In the genomic region with DNA sequence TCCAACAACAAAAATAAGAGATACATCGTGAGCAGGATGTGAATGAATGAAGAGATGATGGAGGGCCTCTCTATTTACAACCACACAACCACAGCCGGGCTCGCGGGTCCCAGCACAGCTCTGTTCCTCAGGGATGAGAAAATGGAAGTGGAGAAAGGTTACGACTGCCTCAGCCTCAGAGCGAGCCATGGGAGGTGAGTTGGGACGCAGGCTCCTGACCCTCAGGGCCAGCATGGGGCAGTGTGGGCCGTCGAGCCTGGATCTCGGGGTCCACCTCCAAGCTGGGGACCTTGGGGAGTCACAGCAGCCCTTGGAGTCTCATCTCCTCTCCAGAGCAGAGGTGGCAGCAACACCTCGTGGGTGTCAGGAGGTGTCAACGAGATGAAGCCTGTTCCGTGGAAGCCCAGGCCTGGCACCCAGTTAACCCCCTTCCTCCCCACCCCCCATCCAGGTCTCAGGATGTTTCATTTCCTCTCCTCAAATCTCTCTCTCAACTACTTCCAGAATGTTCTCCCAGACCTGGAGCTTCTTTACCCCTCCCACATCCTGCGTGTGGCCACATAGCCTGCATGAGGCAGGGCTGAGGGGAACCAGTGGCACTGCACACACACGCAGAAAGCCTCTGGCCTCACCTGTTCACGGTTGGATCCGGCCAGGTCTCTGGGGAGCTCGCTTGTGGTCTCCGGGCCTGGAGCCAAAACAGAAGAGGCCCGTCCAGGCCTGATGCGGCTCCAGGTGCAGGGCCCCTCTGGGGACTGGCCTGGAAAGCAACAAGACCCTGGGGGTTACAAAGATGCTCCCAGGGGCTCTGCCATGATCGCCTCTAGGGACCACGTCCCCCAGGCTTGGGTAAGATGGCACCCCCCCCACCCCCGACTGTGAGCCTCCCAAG, we compare ENCODE assay signal across 25 cellular contexts. TPM values are rescaled to one million over a fixed set of nuclear protein-coding genes. Genes with fewer than 3 reads are reported as not detected.
A peak's percentile ranks its signal among the peaks of the same experiment; 100 is the strongest.
DNase-seq lines count a peak whose midpoint lies in the region; ATAC-seq and TF ChIP-seq lines count a peak whose summit lies in the region.
"Had no signal": no experiment of that assay in that cellular context is flagged by ENCODE, and none has a peak within 500 bp of the region (broad histone marks: within the 10 kb centered on the region; RNA-seq: fewer than 3 reads in every experiment).

No MANE protein-coding gene starts in this region.

- no peak for TF ChIP-seq EP300 in gastroesophageal sphincter (IDR thresholded peaks at IDR 0.05)

- H3K4me3 ChIP-seq in BLaER1 (no peak overlapping the region), GM12865 (ENCODE audit: low read depth, low read length) (no peak overlapping the region), endodermal cell (ENCODE audit: low read length) (no peak overlapping the region), gastroesophageal sphincter (no peak overlapping the region), right lobe of liver (no peak overlapping the region)
- H3K4me3 ChIP-seq: ascending aorta, esophagus muscularis mucosa, gastrocnemius medialis had no signal

- 83 to 92% methylated on average over 8 to 23 of the region's 24 CpGs for WGBS in endodermal cell (ENCODE audit: insufficient coverage in 1 of 2, insufficient read length in 1 of 2), 2 experiments
- 62 to 70% methylated on average over 4 to 6 of the region's 24 CpGs for WGBS in gastroesophageal sphincter (ENCODE audit: low coverage in 1 of 2), 2 donors
- 63% methylated on average over 9 of the region's 24 CpGs for WGBS in right lobe of liver (ENCODE audit: insufficient coverage, low coverage, low lambda C conversion rate, missing lambda C conversion rate)

- no peaks in the 10 kb centered on the region for H3K4me1 Mint-ChIP-seq in endodermal cell
- no peaks in the 10 kb centered on the region for H3K4me1 Mint-ChIP-seq in MCF 10A (ENCODE audit: insufficient read depth, unreplicated experiment)
- H3K4me1 Mint-ChIP-seq: activated naive CD4-positive, alpha-beta T cell treated with anti-CD3 and anti-CD28 coated beads, Interleukin-2, amount 50 U/mL, for 24 hours; CD4-positive, CD25-positive, alpha-beta regulatory T cell had no signal

- BruUV-seq in MCF 10A (replicated peaks; lab: Mats Ljungman, UMichigan), result no TSS peak

- H3K9me3 Mint-ChIP-seq in endodermal cell, result no peaks in the 10 kb centered on the region
- H3K9me3 Mint-ChIP-seq in MCF 10A (ENCODE audit: unreplicated experiment), result peaks cover 28% of the 10 kb centered on the region
- H3K9me3 Mint-ChIP-seq: activated CD4-positive, alpha-beta memory T cell treated with anti-CD3 and anti-CD28 coated beads, Interleukin-2, amount 10 ng/mL, durations not matched to agents 7 days and 5 days; activated naive CD4-positive, alpha-beta T cell treated with anti-CD3 and anti-CD28 coated beads, Interleukin-2, amount 50 U/mL, for 24 hours; central memory CD8-positive, alpha-beta T cell; naive thymus-derived CD8-positive, alpha-beta T cell had no signal

- no peaks in the 10 kb centered on the region for H3K27me3 ChIP-seq in BLaER1
- H3K27me3 ChIP-seq in endodermal cell (ENCODE audit: control insufficient read depth, insufficient read depth, low read length, poor library complexity, severe bottlenecking), result no peaks in the 10 kb centered on the region
- peaks cover 62% of the 10 kb centered on the region for H3K27me3 ChIP-seq in gastroesophageal sphincter
- no peaks in the 10 kb centered on the region for H3K27me3 ChIP-seq in right lobe of liver
- H3K27me3 ChIP-seq: ascending aorta had no signal

- H3K27ac ChIP-seq in BLaER1 (peak overlapping the region; percentile 48; the same call in 1 of the 2 replicates), endodermal cell (ENCODE audit: low read depth, low read length) (no peak overlapping the region), gastroesophageal sphincter (no peak overlapping the region), right lobe of liver (no peak overlapping the region)
- H3K27ac ChIP-seq: ascending aorta, esophagus muscularis mucosa, gastrocnemius medialis, KMS-11, parathyroid adenoma had no signal

- H3K27ac Mint-ChIP-seq in endodermal cell, result no peak overlapping the region
- no peak overlapping the region for H3K27ac Mint-ChIP-seq in MCF 10A (ENCODE audit: low read depth, unreplicated experiment)
- H3K27ac Mint-ChIP-seq: activated CD4-positive, alpha-beta memory T cell treated with anti-CD3 and anti-CD28 coated beads, Interleukin-2, amount 10 ng/mL, durations not matched to agents 7 days and 5 days; activated naive CD4-positive, alpha-beta T cell treated with anti-CD3 and anti-CD28 coated beads, Interleukin-2, amount 50 U/mL, for 24 hours; CD4-positive, CD25-positive, alpha-beta regulatory T cell; naive thymus-derived CD8-positive, alpha-beta T cell had no signal

- peak; percentile 14 for DNase-seq in GM12865 (ENCODE audit: low read depth)
- DNase-seq in NCI-H2107 (lab: John Stamatoyannopoulos, UW), result peak; percentile 52
- DNase-seq in endodermal cell, result peak; percentile 37
- no peak for DNase-seq in right lobe of liver
- no peak for DNase-seq in MCF 10A (ENCODE audit: unreplicated experiment)
- DNase-seq: activated CD4-positive, alpha-beta memory T cell treated with anti-CD3 and anti-CD28 coated beads, Interleukin-2, amount 10 ng/mL, durations not matched to agents 7 days and 5 days; activated T-cell treated with anti-CD3 and anti-CD28 coated beads, Interleukin-2, amount 50 U/mL, for 1 hour; CD4-positive, CD25-positive, alpha-beta regulatory T cell; DMS 273 treated with DMSO at 0.1 percent for 48 hours; gastrocnemius medialis; GF-D8; kidney glomerular epithelial cell; mesendoderm; naive thymus-derived CD8-positive, alpha-beta T cell; NCI-H1048 had no signal

- H3K36me3 ChIP-seq in BLaER1 (no peaks in the 10 kb centered on the region), endodermal cell (ENCODE audit: control insufficient read depth, insufficient read depth, low read length) (no peaks in the 10 kb centered on the region), gastroesophageal sphincter (no peaks in the 10 kb centered on the region), right lobe of liver (no peaks in the 10 kb centered on the region)
- H3K36me3 ChIP-seq: ascending aorta, esophagus muscularis mucosa, gastrocnemius medialis had no signal

- H3K36me3 Mint-ChIP-seq in endodermal cell (ENCODE audit: low read depth) (no peaks in the 10 kb centered on the region), MCF 10A (ENCODE audit: insufficient read depth, unreplicated experiment) (no peaks in the 10 kb centered on the region)
- H3K36me3 Mint-ChIP-seq: activated naive CD4-positive, alpha-beta T cell treated with anti-CD3 and anti-CD28 coated beads, Interleukin-2, amount 50 U/mL, for 24 hours; CD4-positive, CD25-positive, alpha-beta regulatory T cell; naive thymus-derived CD8-positive, alpha-beta T cell had no signal

- H3K9ac ChIP-seq in BLaER1 (no peak overlapping the region), endodermal cell (ENCODE audit: extremely low read depth, low read length, poor library complexity, severe bottlenecking) (no peak overlapping the region)
- H3K9ac ChIP-seq: KMS-11, parathyroid adenoma had no signal

- TF ChIP-seq POLR2A in gastroesophageal sphincter (IDR thresholded peaks at IDR 0.05) (no peak), right lobe of liver (IDR thresholded peaks at IDR 0.05) (no peak)

- no peaks in the 10 kb centered on the region for H4K20me1 ChIP-seq in BLaER1

- intact Hi-C loops in right lobe of liver (cut with DNase I) (no loop called here), MCF 10A (cut with micrococcal nuclease) (no loop called here)

- H3K9me3 ChIP-seq in BLaER1, result no peaks in the 10 kb centered on the region
- no peaks in the 10 kb centered on the region for H3K9me3 ChIP-seq in endodermal cell (ENCODE audit: control insufficient read depth, low read length)
- no peaks in the 10 kb centered on the region for H3K9me3 ChIP-seq in gastroesophageal sphincter
- no peaks in the 10 kb centered on the region for H3K9me3 ChIP-seq in right lobe of liver
- H3K9me3 ChIP-seq: ascending aorta, esophagus muscularis mucosa, gastrocnemius medialis had no signal

- POLR2A ChIA-PET in MCF 10A (lab: Yijun Ruan, JAX), result no interaction called here

- H3K4me1 ChIP-seq in BLaER1 (peaks cover 79% of the 10 kb centered on the region), endodermal cell (ENCODE audit: control insufficient read depth, insufficient read depth, low read length) (no peaks in the 10 kb centered on the region), gastroesophageal sphincter (no peaks in the 10 kb centered on the region), right lobe of liver (no peaks in the 10 kb centered on the region)
- H3K4me1 ChIP-seq: ascending aorta, esophagus muscularis mucosa, gastrocnemius medialis, parathyroid adenoma had no signal

- H3K4me2 ChIP-seq in BLaER1, result peak overlapping the region; percentile 74
- H3K4me2 ChIP-seq: KMS-11 had no signal

- no peak for ATAC-seq in gastroesophageal sphincter
- no peak for ATAC-seq in GM19328 (IDR thresholded peaks at IDR 0.05; ENCODE audit: unreplicated experiment)
- no peak for ATAC-seq in right lobe of liver
- ATAC-seq: gastrocnemius medialis; naive thymus-derived CD8-positive, alpha-beta T cell had no signal

- H3K4me3 Mint-ChIP-seq in endodermal cell (no peak overlapping the region), MCF 10A (ENCODE audit: unreplicated experiment) (no peak overlapping the region)
- H3K4me3 Mint-ChIP-seq: activated CD4-positive, alpha-beta memory T cell treated with anti-CD3 and anti-CD28 coated beads, Interleukin-2, amount 10 ng/mL, durations not matched to agents 7 days and 5 days; activated naive CD4-positive, alpha-beta T cell treated with anti-CD3 and anti-CD28 coated beads, Interleukin-2, amount 50 U/mL, for 24 hours; CD4-positive, CD25-positive, alpha-beta regulatory T cell; central memory CD8-positive, alpha-beta T cell; naive thymus-derived CD8-positive, alpha-beta T cell had no signal

- CTCF ChIA-PET in MCF 10A (lab: Yijun Ruan, JAX), result interaction anchor here (1.6 kb wide), 1 partner anchor 10 kb away, joined by 4 read pairs; no protein-coding TSS in a partner anchor

- no peak for TF ChIP-seq CTCF in GM12865 (IDR thresholded peaks at IDR 0.05; ENCODE audit: insufficient read depth, low read depth, low read length, missing control alignments)
- TF ChIP-seq CTCF in endodermal cell (conservative IDR thresholded peaks at IDR 0.05), result no peak
- no peak for TF ChIP-seq CTCF in gastroesophageal sphincter (IDR thresholded peaks at IDR 0.05)
- no peak for TF ChIP-seq CTCF in right lobe of liver (IDR thresholded peaks at IDR 0.05)
- TF ChIP-seq CTCF in MCF 10A (IDR thresholded peaks at IDR 0.05; ENCODE audit: unreplicated experiment), result no peak

- H3K27me3 Mint-ChIP-seq in endodermal cell (ENCODE audit: insufficient read depth) (peaks cover 13% of the 10 kb centered on the region), MCF 10A (ENCODE audit: insufficient read depth, unreplicated experiment) (no peaks in the 10 kb centered on the region)
- H3K27me3 Mint-ChIP-seq: activated CD4-positive, alpha-beta memory T cell treated with anti-CD3 and anti-CD28 coated beads, Interleukin-2, amount 10 ng/mL, durations not matched to agents 7 days and 5 days; CD4-positive, CD25-positive, alpha-beta regulatory T cell; central memory CD8-positive, alpha-beta T cell had no signal

RNA-seq across cellular contexts. Expression of gene C4orf50, which starts 25.8 kb away (rescaled TPM):
- 1 to 10 TPM in 1 of 2 donors, under 1 TPM in 1; 0.84 to 1.6 TPM for total RNA-seq in endodermal cell
- polyA plus RNA-seq in endodermal cell (2013, experiment 1 of 2), result 0.11 TPM
- polyA plus RNA-seq in endodermal cell (2013, experiment 2 of 2), result 0.17 TPM
- under 1 TPM; under 0.01 to 0.25 (median 0.12) TPM for total RNA-seq in gastroesophageal sphincter
- under 1 TPM in 2 of 6 experiments, not detected in 4; under 0.01 to 0.06 TPM for total RNA-seq in right lobe of liver
- total RNA-seq in MCF 10A (2022), result not detected in 2 replicates
- total RNA-seq: ascending aorta; naive thymus-derived CD8-positive, alpha-beta T cell; RPMI7951 had no signal
- polyA plus RNA-seq: naive thymus-derived CD8-positive, alpha-beta T cell had no signal

Comparison
In these comparisons a context has a peak if more than half of its experiments do, and no peak if none do; other contexts are left out.
1. DNase-seq: peak in GM12865 (single experiment), NCI-H2107 (single experiment) and endodermal cell (single experiment); none in right lobe of liver (0 of 3) and MCF 10A (single experiment).